In the genomic region with DNA sequence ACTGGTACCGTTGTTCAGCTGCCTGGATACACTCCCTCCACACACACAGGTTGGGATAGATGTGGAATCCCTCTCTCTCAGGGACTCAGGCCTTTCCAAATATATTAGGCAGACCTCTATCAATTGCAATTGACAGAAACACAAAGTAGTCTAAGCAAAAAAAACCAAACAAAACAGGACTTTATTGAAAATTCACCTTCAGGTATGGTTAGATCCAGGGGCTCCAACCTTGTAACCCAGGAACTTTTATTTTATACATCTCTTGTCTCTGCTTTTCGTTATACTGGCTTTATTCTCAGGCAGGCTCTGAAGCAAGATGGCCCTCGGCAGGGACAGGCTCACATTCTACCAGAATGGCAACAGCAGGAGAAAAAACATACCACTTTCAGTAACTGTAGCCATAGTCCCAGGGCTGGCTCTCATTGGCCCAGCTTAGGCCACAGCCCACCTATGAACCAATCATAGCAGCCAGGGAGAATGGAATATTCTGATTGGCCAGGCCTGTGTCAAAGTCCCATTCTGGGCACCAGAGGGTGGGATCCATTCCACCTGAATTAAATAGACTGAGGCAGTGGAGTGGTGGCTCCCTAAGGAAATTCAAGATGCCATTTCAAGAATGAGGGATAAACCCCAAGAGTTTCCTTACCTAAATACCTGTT, we compare ENCODE assay signal across 2 cellular contexts.
TF ChIP-seq lines count a peak whose summit lies in the region.

No MANE protein-coding gene starts in this region.

TF ChIP-seq in SK-N-SH treated with all-trans-retinoic acid at 6 μM for 48 hours, 23 proteins besides CTCF, POLR2A, EP300 and RAD21 (continued from another document):
- no peak for TF ChIP-seq RARB (CRISPR knock-in tag; IDR thresholded peaks at IDR 0.05)

TF ChIP-seq in SK-N-SH, 30 proteins besides CTCF, POLR2A, EP300 and RAD21 (continued from another document):
- TF ChIP-seq, protein P1, sequence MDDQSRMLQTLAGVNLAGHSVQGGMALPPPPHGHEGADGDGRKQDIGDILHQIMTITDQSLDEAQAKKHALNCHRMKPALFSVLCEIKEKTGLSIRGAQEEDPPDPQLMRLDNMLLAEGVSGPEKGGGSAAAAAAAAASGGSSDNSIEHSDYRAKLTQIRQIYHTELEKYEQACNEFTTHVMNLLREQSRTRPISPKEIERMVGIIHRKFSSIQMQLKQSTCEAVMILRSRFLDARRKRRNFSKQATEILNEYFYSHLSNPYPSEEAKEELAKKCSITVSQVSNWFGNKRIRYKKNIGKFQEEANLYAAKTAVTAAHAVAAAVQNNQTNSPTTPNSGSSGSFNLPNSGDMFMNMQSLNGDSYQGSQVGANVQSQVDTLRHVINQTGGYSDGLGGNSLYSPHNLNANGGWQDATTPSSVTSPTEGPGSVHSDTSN (IDR thresholded peaks at IDR 0.05): no peak
- TF ChIP-seq RFX5 (IDR thresholded peaks at IDR 0.05; ENCODE audit: low read length): no peak
- TF ChIP-seq, protein P2, sequence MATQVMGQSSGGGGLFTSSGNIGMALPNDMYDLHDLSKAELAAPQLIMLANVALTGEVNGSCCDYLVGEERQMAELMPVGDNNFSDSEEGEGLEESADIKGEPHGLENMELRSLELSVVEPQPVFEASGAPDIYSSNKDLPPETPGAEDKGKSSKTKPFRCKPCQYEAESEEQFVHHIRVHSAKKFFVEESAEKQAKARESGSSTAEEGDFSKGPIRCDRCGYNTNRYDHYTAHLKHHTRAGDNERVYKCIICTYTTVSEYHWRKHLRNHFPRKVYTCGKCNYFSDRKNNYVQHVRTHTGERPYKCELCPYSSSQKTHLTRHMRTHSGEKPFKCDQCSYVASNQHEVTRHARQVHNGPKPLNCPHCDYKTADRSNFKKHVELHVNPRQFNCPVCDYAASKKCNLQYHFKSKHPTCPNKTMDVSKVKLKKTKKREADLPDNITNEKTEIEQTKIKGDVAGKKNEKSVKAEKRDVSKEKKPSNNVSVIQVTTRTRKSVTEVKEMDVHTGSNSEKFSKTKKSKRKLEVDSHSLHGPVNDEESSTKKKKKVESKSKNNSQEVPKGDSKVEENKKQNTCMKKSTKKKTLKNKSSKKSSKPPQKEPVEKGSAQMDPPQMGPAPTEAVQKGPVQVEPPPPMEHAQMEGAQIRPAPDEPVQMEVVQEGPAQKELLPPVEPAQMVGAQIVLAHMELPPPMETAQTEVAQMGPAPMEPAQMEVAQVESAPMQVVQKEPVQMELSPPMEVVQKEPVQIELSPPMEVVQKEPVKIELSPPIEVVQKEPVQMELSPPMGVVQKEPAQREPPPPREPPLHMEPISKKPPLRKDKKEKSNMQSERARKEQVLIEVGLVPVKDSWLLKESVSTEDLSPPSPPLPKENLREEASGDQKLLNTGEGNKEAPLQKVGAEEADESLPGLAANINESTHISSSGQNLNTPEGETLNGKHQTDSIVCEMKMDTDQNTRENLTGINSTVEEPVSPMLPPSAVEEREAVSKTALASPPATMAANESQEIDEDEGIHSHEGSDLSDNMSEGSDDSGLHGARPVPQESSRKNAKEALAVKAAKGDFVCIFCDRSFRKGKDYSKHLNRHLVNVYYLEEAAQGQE (IDR thresholded peaks at IDR 0.05; ENCODE audit: low read depth, low read length): no peak
- TF ChIP-seq MEF2A (IDR thresholded peaks at IDR 0.05; ENCODE audit: borderline replicate concordance, low read depth): no peak
